10 cellular contexts compared by ENCODE assay signal in the genomic region with DNA sequence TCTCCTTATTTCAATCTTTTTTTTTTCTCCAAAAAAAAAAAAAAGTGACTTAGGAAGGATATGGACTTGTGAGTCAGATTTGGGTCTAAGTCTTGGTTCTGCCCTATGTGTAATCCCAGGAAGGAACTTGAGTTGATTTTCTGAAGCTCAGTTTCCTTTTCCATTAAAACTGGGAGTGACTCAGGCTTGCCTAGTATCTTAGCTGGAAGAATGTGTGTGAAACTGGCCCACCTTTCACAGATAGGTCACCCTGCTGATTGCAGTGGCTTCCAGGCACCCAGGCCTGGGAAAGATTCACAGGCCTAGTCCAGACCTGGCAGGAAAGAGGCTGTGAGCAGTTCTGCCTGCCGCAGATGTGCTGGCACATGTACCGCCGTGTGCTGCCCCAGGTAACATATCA.
A peak's percentile ranks its signal among the peaks of the same experiment; 100 is the strongest.
DNase-seq lines count a peak whose midpoint lies in the region; ATAC-seq lines count a peak whose summit lies in the region.
"Had no signal": no experiment of that assay in that cellular context is flagged by ENCODE, and none has a peak within 500 bp of the region (broad histone marks: within the 10 kb centered on the region; RNA-seq: fewer than 3 reads in every experiment).

No MANE protein-coding gene starts in this region.

- DNase-seq in GM04504 (ENCODE audit: low read depth), result peak; percentile 76
- peak; percentile 95 for DNase-seq in glomerular endothelial cell (ENCODE audit: extremely low read depth, low read depth, low spot score)
- DNase-seq in renal cortical epithelial cell (ENCODE audit: low read depth), result peak; percentile 95
- DNase-seq in NCI-H2029 (lab: John Stamatoyannopoulos, UW), result no peak
- DNase-seq in ACHN, result no peak
- no peak for DNase-seq in effector CD8-positive, alpha-beta T cell (lab: John Stamatoyannopoulos, UW)
- DNase-seq in SW 1271 (lab: John Stamatoyannopoulos, UW), result no peak
- DNase-seq: NCI-H2171 had no signal

- no peaks in the 10 kb centered on the region for H3K9me3 Mint-ChIP-seq in activated T-helper 17 cell treated with anti-CD3 and anti-CD28 coated beads, Interleukin-2, amount 50 U/mL, for 72 hours
- H3K9me3 Mint-ChIP-seq: stimulated activated naive CD8-positive, alpha-beta T cell treated with anti-CD3 and anti-CD28 coated beads, Interleukin-15, Interleukin-2, amounts not matched to agents 100 ng/mL and 50 ng/mL, for 24 hours had no signal

- H3K27me3 Mint-ChIP-seq in activated T-helper 17 cell treated with anti-CD3 and anti-CD28 coated beads, Interleukin-2, amount 50 U/mL, for 72 hours, result no peaks in the 10 kb centered on the region
- H3K27me3 Mint-ChIP-seq: stimulated activated naive CD8-positive, alpha-beta T cell treated with anti-CD3 and anti-CD28 coated beads, Interleukin-15, Interleukin-2, amounts not matched to agents 100 ng/mL and 50 ng/mL, for 24 hours had no signal

- no peaks in the 10 kb centered on the region for H3K36me3 Mint-ChIP-seq in activated T-helper 17 cell treated with anti-CD3 and anti-CD28 coated beads, Interleukin-2, amount 50 U/mL, for 72 hours (ENCODE audit: low read depth)

- no peak overlapping the region for H3K4me3 Mint-ChIP-seq in activated T-helper 17 cell treated with anti-CD3 and anti-CD28 coated beads, Interleukin-2, amount 50 U/mL, for 72 hours
- H3K4me3 Mint-ChIP-seq: stimulated activated naive CD8-positive, alpha-beta T cell treated with anti-CD3 and anti-CD28 coated beads, Interleukin-15, Interleukin-2, amounts not matched to agents 100 ng/mL and 50 ng/mL, for 24 hours had no signal

- no peaks in the 10 kb centered on the region for H3K4me1 Mint-ChIP-seq in activated T-helper 17 cell treated with anti-CD3 and anti-CD28 coated beads, Interleukin-2, amount 50 U/mL, for 72 hours

- H3K27ac Mint-ChIP-seq in activated T-helper 17 cell treated with anti-CD3 and anti-CD28 coated beads, Interleukin-2, amount 50 U/mL, for 72 hours, result no peak overlapping the region
- H3K27ac Mint-ChIP-seq: stimulated activated naive CD8-positive, alpha-beta T cell treated with anti-CD3 and anti-CD28 coated beads, Interleukin-15, Interleukin-2, amounts not matched to agents 100 ng/mL and 50 ng/mL, for 24 hours had no signal

- ATAC-seq in activated T-helper 17 cell treated with anti-CD3 and anti-CD28 coated beads, Interleukin-2, amount 50 U/mL, for 72 hours (replicated peaks), result peak; percentile 35

- in situ Hi-C loops in ACHN (cut with HindIII; ENCODE audit: low pct_ligation_motif_present, low pct_unique_long_range_greater_than_20kb, low sequenced_read_pairs), result no loop called here

Comparison
In these comparisons a context has a peak if more than half of its experiments do, and no peak if none do; other contexts are left out.
1. DNase-seq: peak in GM04504 (single experiment), glomerular endothelial cell (single experiment) and renal cortical epithelial cell (single experiment); none in NCI-H2029 (single experiment), ACHN (single experiment), effector CD8-positive, alpha-beta T cell (single experiment) and SW 1271 (0 of 2).